8 cellular contexts compared by ENCODE assay signal in the genomic region with DNA sequence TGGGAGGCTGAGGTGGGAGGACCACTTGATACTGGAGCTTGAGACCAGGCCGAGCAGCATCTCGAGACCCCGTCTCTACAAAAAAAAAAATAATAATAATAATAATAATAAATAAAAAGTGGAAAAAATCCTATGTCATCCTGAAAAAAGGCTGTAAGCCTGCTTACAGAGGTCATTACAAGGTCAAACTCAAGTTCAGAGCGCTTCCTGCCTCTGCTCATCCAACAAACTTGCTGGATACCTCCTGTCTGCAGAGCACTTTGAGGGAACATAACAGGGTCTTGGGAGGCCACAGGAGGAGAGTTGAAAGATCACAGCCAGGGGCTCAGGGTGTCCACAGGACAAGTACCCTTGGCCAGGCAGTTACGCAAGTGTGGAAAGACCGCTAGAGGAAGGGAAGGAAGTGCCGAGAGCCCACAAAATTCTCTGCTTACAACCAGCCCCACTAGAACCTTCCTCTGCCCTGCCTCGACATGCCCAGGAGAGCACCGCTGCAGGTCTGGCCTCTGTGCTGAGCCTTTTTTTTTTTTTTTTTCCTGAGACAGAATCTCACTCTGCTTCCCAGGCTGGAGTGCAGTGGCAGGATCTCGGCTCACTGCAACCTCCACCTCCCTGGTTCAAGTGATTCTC.
DNase-seq lines count a peak whose midpoint lies in the region; ATAC-seq and TF ChIP-seq lines count a peak whose summit lies in the region.
"Not testable (repeated sequence)": the region's sequence is repeated elsewhere in the genome, so short reads cannot be mapped to it uniquely, and the experiment has no call there.

No MANE protein-coding gene starts in this region.

- not testable (repeated sequence) for H3K9ac ChIP-seq in BLaER1

- H3K27me3 Mint-ChIP-seq in osteocyte (ENCODE audit: unreplicated experiment) = not testable (repeated sequence)

- H3K4me1 Mint-ChIP-seq in osteocyte (ENCODE audit: unreplicated experiment) = not testable (repeated sequence)

- peak; percentile 26 for DNase-seq in activated CD8-positive, alpha-beta memory T cell treated with anti-CD3 and anti-CD28 coated beads, Interleukin-2, amount 50 U/mL, for 48 hours
- not testable (repeated sequence) for DNase-seq in foreskin keratinocyte, left ventricle myocardium superior
- DNase-seq in left lung = peak in 1 of 2 donors; percentile 24
- DNase-seq in lung (ENCODE audit: low spot score) = peak; percentile 27
- DNase-seq in osteocyte (ENCODE audit: extremely low spot score, unreplicated experiment) = peak; percentile 38
- peak; percentile 10 to 21 for DNase-seq in suprapubic skin (ENCODE audit: low spot score in 2 of 2)

- not testable (repeated sequence) for H4K20me1 ChIP-seq in BLaER1

- H3K9me3 ChIP-seq in BLaER1; left lung; lung (ENCODE audit: control insufficient read depth in 2 of 2, insufficient read depth in 1 of 2, low read length in 1 of 2); suprapubic skin: not testable (repeated sequence)

- not testable (repeated sequence) for TF ChIP-seq EP300 in suprapubic skin (IDR thresholded peaks at IDR 0.05)

- 0 out of 2 replicates have a peak overlapping the region, but pooled peaks have one; percentile 42 for H3K4me2 ChIP-seq in BLaER1

- TF ChIP-seq CTCF in foreskin keratinocyte (conservative IDR thresholded peaks at IDR 0.05); left lung (IDR thresholded peaks at IDR 0.05); lung (IDR thresholded peaks at IDR 0.05; ENCODE audit: control extremely low read depth, extremely low read depth); osteocyte (IDR thresholded peaks at IDR 0.05); suprapubic skin (IDR thresholded peaks at IDR 0.05): not testable (repeated sequence)

- H3K27me3 ChIP-seq in BLaER1; foreskin keratinocyte; left lung; lung (ENCODE audit: control insufficient read depth, insufficient read depth); suprapubic skin: not testable (repeated sequence)

- H3K4me3 Mint-ChIP-seq in osteocyte (ENCODE audit: unreplicated experiment) = not testable (repeated sequence)

- H3K27ac ChIP-seq in BLaER1; foreskin keratinocyte; lung (ENCODE audit: low read depth in 1 of 2, low read length in 1 of 2); suprapubic skin: not testable (repeated sequence)
- H3K27ac ChIP-seq in left lung = peak overlapping the region in 1 of 2 donors; percentile 65

- 42 to 58% methylated on average over 1 to 3 of the region's 10 CpGs for WGBS in lung, 2 donors
- WGBS in suprapubic skin = 70% methylated on average over 3 of the region's 10 CpGs

- ATAC-seq in foreskin keratinocyte (peak; percentile 66), left ventricle myocardium superior (peak; percentile 32), left lung (peak; percentile 6)
- not testable (repeated sequence) for ATAC-seq in lung (ENCODE audit: insufficient read depth, low FRiP score)

- not testable (repeated sequence) for TF ChIP-seq POLR2A in suprapubic skin (IDR thresholded peaks at IDR 0.05)

- not testable (repeated sequence) for H3K36me3 Mint-ChIP-seq in osteocyte (ENCODE audit: unreplicated experiment)

- H3K36me3 ChIP-seq in BLaER1; left lung; lung (ENCODE audit: control insufficient read depth in 2 of 2, insufficient read depth in 2 of 2, low read length in 2 of 2); suprapubic skin: not testable (repeated sequence)

- H3K4me3 ChIP-seq in BLaER1, left lung, lung, suprapubic skin: not testable (repeated sequence)

- not testable (repeated sequence) for H3K27ac Mint-ChIP-seq in osteocyte (ENCODE audit: unreplicated experiment)

- not testable (repeated sequence) for H3K9me3 Mint-ChIP-seq in osteocyte (ENCODE audit: unreplicated experiment)

- intact Hi-C loops in left ventricle myocardium superior (cut with micrococcal nuclease); left lung (cut with DNase I): not testable (repeated sequence)

- H3K4me1 ChIP-seq in BLaER1 = peaks cover 12% of the 10 kb centered on the region
- not testable (repeated sequence) for H3K4me1 ChIP-seq in foreskin keratinocyte; left lung; lung (ENCODE audit: control insufficient read depth in 2 of 2, insufficient read depth in 2 of 2, low read length in 2 of 2); suprapubic skin
